Comparison of ENCODE assay signal across 2 cellular contexts in the genomic region with DNA sequence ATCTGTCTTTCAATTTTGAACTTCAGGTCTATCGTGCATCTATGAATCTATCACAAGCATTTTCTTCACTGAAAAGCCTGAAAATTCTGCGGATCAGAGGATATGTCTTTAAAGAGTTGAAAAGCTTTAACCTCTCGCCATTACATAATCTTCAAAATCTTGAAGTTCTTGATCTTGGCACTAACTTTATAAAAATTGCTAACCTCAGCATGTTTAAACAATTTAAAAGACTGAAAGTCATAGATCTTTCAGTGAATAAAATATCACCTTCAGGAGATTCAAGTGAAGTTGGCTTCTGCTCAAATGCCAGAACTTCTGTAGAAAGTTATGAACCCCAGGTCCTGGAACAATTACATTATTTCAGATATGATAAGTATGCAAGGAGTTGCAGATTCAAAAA.
TF ChIP-seq lines count a peak whose summit lies in the region.

No MANE protein-coding gene starts in this region.

TF ChIP-seq in A549, 52 proteins besides CTCF, POLR2A, EP300 and RAD21:
- TF ChIP-seq ZC3H11A (IDR thresholded peaks at IDR 0.05) (no peak), MAFK (IDR thresholded peaks at IDR 0.05; ENCODE audit: partially characterized antibody) (peak; percentile 86)

TF ChIP-seq in IMR-90, 13 proteins besides CTCF, POLR2A, EP300 and RAD21:
- TF ChIP-seq RCOR1 (IDR thresholded peaks at IDR 0.05; ENCODE audit: insufficient replicate concordance, low read length) (no peak), MAFK (IDR thresholded peaks at IDR 0.05; ENCODE audit: low read depth, low read length) (peak; percentile 90), CHD1 (IDR thresholded peaks at IDR 0.05; ENCODE audit: low read depth, low read length) (no peak)
- TF ChIP-seq, protein P1, sequence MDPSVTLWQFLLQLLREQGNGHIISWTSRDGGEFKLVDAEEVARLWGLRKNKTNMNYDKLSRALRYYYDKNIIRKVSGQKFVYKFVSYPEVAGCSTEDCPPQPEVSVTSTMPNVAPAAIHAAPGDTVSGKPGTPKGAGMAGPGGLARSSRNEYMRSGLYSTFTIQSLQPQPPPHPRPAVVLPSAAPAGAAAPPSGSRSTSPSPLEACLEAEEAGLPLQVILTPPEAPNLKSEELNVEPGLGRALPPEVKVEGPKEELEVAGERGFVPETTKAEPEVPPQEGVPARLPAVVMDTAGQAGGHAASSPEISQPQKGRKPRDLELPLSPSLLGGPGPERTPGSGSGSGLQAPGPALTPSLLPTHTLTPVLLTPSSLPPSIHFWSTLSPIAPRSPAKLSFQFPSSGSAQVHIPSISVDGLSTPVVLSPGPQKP (IDR thresholded peaks at IDR 0.05; ENCODE audit: borderline replicate concordance, low read depth, low read length) = no peak
